ENCODE assay signal across 15 cellular contexts in the genomic region with DNA sequence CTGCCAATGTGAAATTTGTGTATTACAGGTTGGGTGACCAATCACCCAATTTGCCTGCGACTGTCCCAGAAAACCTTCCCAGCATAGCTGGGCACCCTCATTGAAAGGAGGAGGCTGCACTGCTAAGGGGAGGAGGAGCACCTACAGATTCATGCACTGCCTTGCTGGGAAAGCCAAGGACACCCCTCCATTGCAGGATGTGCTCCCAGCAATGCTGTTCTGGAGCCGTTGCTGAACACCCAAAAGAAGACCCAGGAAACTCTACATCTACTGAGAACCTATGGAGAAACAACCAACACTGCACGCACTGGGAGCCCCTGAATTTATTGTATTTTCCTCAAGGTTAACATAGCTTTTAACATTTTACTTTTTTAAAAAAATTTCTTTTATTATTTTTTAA.
DNase-seq lines count a peak whose midpoint lies in the region; ATAC-seq, FAIRE-seq and TF ChIP-seq lines count a peak whose summit lies in the region.
"Had no signal": no experiment of that assay in that cellular context is flagged by ENCODE, and none has a peak within 500 bp of the region (broad histone marks: within the 10 kb centered on the region; RNA-seq: fewer than 3 reads in every experiment).

No MANE protein-coding gene starts in this region.

- no peak overlapping the region for H3K4me3 Mint-ChIP-seq in activated CD8-positive, alpha-beta memory T cell treated with anti-CD3 and anti-CD28 coated beads, Interleukin-2, amount 10 ng/mL, durations not matched to agents 7 days and 5 days
- H3K4me3 Mint-ChIP-seq: CD4-positive, CD25-positive, alpha-beta regulatory T cell; H9 had no signal

- H3K27me3 ChIP-seq in HepG2 (ENCODE audit: control insufficient read depth in 1 of 2, insufficient read depth in 2 of 2, low read length in 2 of 2) = no peaks in the 10 kb centered on the region
- H3K27me3 ChIP-seq in Karpas-422 (ENCODE audit: low read length) = no peaks in the 10 kb centered on the region
- H3K27me3 ChIP-seq: BLaER1 treated with 17β-estradiol and CSF1 and Interleukin-3, amounts not matched to agents 10 nM and 100 nM had no signal

- peaks cover 11% of the 10 kb centered on the region for H3K4me1 ChIP-seq in HepG2 (ENCODE audit: insufficient read depth, low read length)
- no peaks in the 10 kb centered on the region for H3K4me1 ChIP-seq in Karpas-422 (ENCODE audit: low read length)

- intact Hi-C loops in HepG2 (cut with micrococcal nuclease; ENCODE audit: unreplicated experiment) = no loop called here

- TF ChIP-seq RAD21 in HepG2 (CRISPR knock-in tag; IDR thresholded peaks at IDR 0.05) = no peak

- no peaks in the 10 kb centered on the region for H3K79me2 ChIP-seq in HepG2 (ENCODE audit: insufficient read depth, low read length)
- no peaks in the 10 kb centered on the region for H3K79me2 ChIP-seq in Karpas-422 (ENCODE audit: low read length)

- no peaks in the 10 kb centered on the region for H3K9me2 ChIP-seq in Karpas-422 (replicated peaks; ENCODE audit: insufficient read depth, low read length)

- in situ Hi-C loops in HepG2 (cut with HindIII; ENCODE audit: extremely low pct_ligation_motif_present, low pct_unique_long_range_greater_than_20kb) = no loop called here

- H3K9me3 Mint-ChIP-seq in activated CD8-positive, alpha-beta memory T cell treated with anti-CD3 and anti-CD28 coated beads, Interleukin-2, amount 10 ng/mL, durations not matched to agents 7 days and 5 days (ENCODE audit: low read depth) = peaks cover 4% of the 10 kb centered on the region
- H3K9me3 Mint-ChIP-seq: H9 had no signal

- no peak for TF ChIP-seq CTCF in HepG2 (CRISPR knock-in tag; IDR thresholded peaks at IDR 0.05)

- H3K36me3 ChIP-seq in HepG2 (replicated peaks in 1 of 2; ENCODE audit: control insufficient read depth in 1 of 2, insufficient read depth in 2 of 2, low read length in 2 of 2) (0 out of 5 replicates have a peak, but pooled peaks cover 0 to 4% of the 10 kb centered on the region in 2 experiments), Karpas-422 (ENCODE audit: insufficient read depth, low read length) (no peaks in the 10 kb centered on the region)
- H3K36me3 ChIP-seq: BLaER1 treated with 17β-estradiol and CSF1 and Interleukin-3, amounts not matched to agents 10 nM and 100 nM had no signal

- 98% methylated on average over 3 of the region's 3 CpGs for WGBS in HepG2 (ENCODE audit: low lambda C conversion rate)

- TF ChIP-seq POLR2A in HepG2 (IDR thresholded peaks at IDR 0.05; ENCODE audit: insufficient read depth in 1 of 2, low read depth in 2 of 2, low read length in 2 of 2) = no peak

- peak; percentile 23 for DNase-seq in activated CD8-positive, alpha-beta memory T cell treated with anti-CD3 and anti-CD28 coated beads, Interleukin-2, amount 10 ng/mL, durations not matched to agents 7 days and 5 days
- DNase-seq in activated CD8-positive, alpha-beta memory T cell treated with anti-CD3 and anti-CD28 coated beads, Interleukin-2, amount 50 U/mL, for 4 hours = no peak
- DNase-seq in caudate nucleus (lab: John Stamatoyannopoulos, UW) (no peak), HepG2 (ENCODE audit: low spot score) (no peak), Karpas-422 (no peak), GM03348 (ENCODE audit: low spot score) (no peak), epidermal melanocyte (ENCODE audit: insufficient read length, low spot score) (no peak)
- DNase-seq: ACHN; CD4-positive, CD25-positive, alpha-beta regulatory T cell; DMS79; GOT3; H9 had no signal

- no peaks in the 10 kb centered on the region for H3K9me3 ChIP-seq in HepG2 (ENCODE audit: low read length)
- no peaks in the 10 kb centered on the region for H3K9me3 ChIP-seq in Karpas-422 (ENCODE audit: low read length)
- H3K9me3 ChIP-seq: BLaER1 treated with 17β-estradiol and CSF1 and Interleukin-3, amounts not matched to agents 10 nM and 100 nM had no signal

- no peak for TF ChIP-seq EP300 in HepG2 (IDR thresholded peaks at IDR 0.05; ENCODE audit: low read depth in 2 of 2, low read length in 2 of 2)
- TF ChIP-seq EP300 in HepG2 (CRISPR knock-in tag; IDR thresholded peaks at IDR 0.05; ENCODE audit: borderline replicate concordance) = no peak

- H3K27ac ChIP-seq in caudate nucleus (ENCODE audit: low read depth, low read length) (peak overlapping the region; percentile 38), HepG2 (ENCODE audit: extremely low read length, insufficient read depth, low read length) (no peak overlapping the region), Karpas-422 (ENCODE audit: low read length) (no peak overlapping the region)
- H3K27ac ChIP-seq: BLaER1 treated with 17β-estradiol and CSF1 and Interleukin-3, amounts not matched to agents 10 nM and 100 nM; HL-60 had no signal

- no peak overlapping the region for H3K4me3 ChIP-seq in HepG2 (replicated peaks in 1 of 3; ENCODE audit: insufficient read depth in 1 of 3, low read depth in 2 of 3, low read length in 3 of 3)
- H3K4me3 ChIP-seq in Karpas-422 (ENCODE audit: low read length) = no peak overlapping the region
- H3K4me3 ChIP-seq: BLaER1 treated with 17β-estradiol and CSF1 and Interleukin-3, amounts not matched to agents 10 nM and 100 nM had no signal

- no peak for ATAC-seq in activated CD8-positive, alpha-beta memory T cell treated with anti-CD3 and anti-CD28 coated beads, Interleukin-2, amount 10 ng/mL, durations not matched to agents 7 days and 5 days
- no peak for ATAC-seq in HepG2

- H3K36me3 Mint-ChIP-seq in activated CD8-positive, alpha-beta memory T cell treated with anti-CD3 and anti-CD28 coated beads, Interleukin-2, amount 10 ng/mL, durations not matched to agents 7 days and 5 days = peaks cover 3% of the 10 kb centered on the region
- H3K36me3 Mint-ChIP-seq: CD4-positive, CD25-positive, alpha-beta regulatory T cell had no signal

- POLR2A ChIA-PET in HepG2 (lab: Yijun Ruan, JAX) = no interaction called here

- H3K9ac ChIP-seq in HepG2 (ENCODE audit: insufficient read depth, low read depth, low read length) = no peak overlapping the region
- no peak overlapping the region for H3K9ac ChIP-seq in Karpas-422 (ENCODE audit: low read length)
- H3K9ac ChIP-seq: BLaER1 treated with 17β-estradiol and CSF1 and Interleukin-3, amounts not matched to agents 10 nM and 100 nM had no signal

- FAIRE-seq in HepG2 (lab: Jason Lieb, UNC) = no peak
- FAIRE-seq: GM12891 had no signal

- no peaks in the 10 kb centered on the region for H4K20me1 ChIP-seq in HepG2 (ENCODE audit: insufficient read depth, low read length)
- H4K20me1 ChIP-seq in Karpas-422 (ENCODE audit: insufficient read depth, low read depth, low read length) = no peaks in the 10 kb centered on the region
- H4K20me1 ChIP-seq: BLaER1 treated with 17β-estradiol and CSF1 and Interleukin-3, amounts not matched to agents 10 nM and 100 nM had no signal

- peaks cover 6% of the 10 kb centered on the region for H3K4me1 Mint-ChIP-seq in activated CD8-positive, alpha-beta memory T cell treated with anti-CD3 and anti-CD28 coated beads, Interleukin-2, amount 10 ng/mL, durations not matched to agents 7 days and 5 days
- H3K4me1 Mint-ChIP-seq: CD4-positive, CD25-positive, alpha-beta regulatory T cell had no signal

- no TSS peak for BruUV-seq in HepG2 (replicated peaks; lab: Mats Ljungman, UMichigan)

- no peak overlapping the region for H2AFZ ChIP-seq in HepG2 (ENCODE audit: low read length)
- no peak overlapping the region for H2AFZ ChIP-seq in Karpas-422 (ENCODE audit: low read length)

- CTCF ChIA-PET in activated CD8-positive, alpha-beta memory T cell treated with anti-CD3 and anti-CD28 coated beads, Interleukin-2, amount 10 ng/mL, durations not matched to agents 7 days and 5 days (lab: Charles Lee) = interaction anchor here (1.4 kb wide), 1 partner anchor 140 kb away, joined by 4 read pairs; no protein-coding TSS in a partner anchor
- CTCF ChIA-PET in HepG2 (lab: Yijun Ruan, JAX; ENCODE audit: low intra/inter-chr PET ratio, low total read pairs) = no interaction called here

- H3K27me3 Mint-ChIP-seq in activated CD8-positive, alpha-beta memory T cell treated with anti-CD3 and anti-CD28 coated beads, Interleukin-2, amount 10 ng/mL, durations not matched to agents 7 days and 5 days = no peaks in the 10 kb centered on the region
- H3K27me3 Mint-ChIP-seq: CD4-positive, CD25-positive, alpha-beta regulatory T cell had no signal

- H3K4me2 ChIP-seq in HepG2 (ENCODE audit: low read depth, low read length) (no peak overlapping the region), Karpas-422 (ENCODE audit: low read depth, low read length, poor library complexity, severe bottlenecking) (no peak overlapping the region)
- H3K4me2 ChIP-seq: BLaER1 treated with 17β-estradiol and CSF1 and Interleukin-3, amounts not matched to agents 10 nM and 100 nM had no signal

- no peak overlapping the region for H3K27ac Mint-ChIP-seq in activated CD8-positive, alpha-beta memory T cell treated with anti-CD3 and anti-CD28 coated beads, Interleukin-2, amount 10 ng/mL, durations not matched to agents 7 days and 5 days
- H3K27ac Mint-ChIP-seq: CD4-positive, CD25-positive, alpha-beta regulatory T cell had no signal

TF ChIP-seq in HepG2, 621 proteins besides CTCF, POLR2A, EP300 and RAD21:
- TF ChIP-seq ZMYM4 (CRISPR knock-in tag; IDR thresholded peaks at IDR 0.05) = no peak
- peak; percentile 56; the same call in 1 of the 2 replicates for TF ChIP-seq ZNF263 (CRISPR knock-in tag; IDR thresholded peaks at IDR 0.05)
